Comparison of ENCODE assay signal across 8 cellular contexts in genomic region chr20:31573555-31574295, GRCh38. TPM values are rescaled to one million over a fixed set of nuclear protein-coding genes. Genes with fewer than 3 reads are reported as not detected.
A peak's percentile ranks its signal among the peaks of the same experiment; 100 is the strongest.
DNase-seq lines count a peak whose midpoint lies in the region; ATAC-seq, FAIRE-seq and TF ChIP-seq lines count a peak whose summit lies in the region.

No MANE protein-coding gene starts in this region.

- peak overlapping the region; percentile 87 for H3K4me2 ChIP-seq in OCI-LY3 (ENCODE audit: low read length)
- H3K4me2 ChIP-seq in H1 (ENCODE audit: insufficient read depth in 1 of 2, low read depth in 2 of 2, low read length in 2 of 2): peak overlapping the region; percentile 40 to 95

- H3K9me3 ChIP-seq in OCI-LY3 (ENCODE audit: insufficient read depth, low read length) (no peaks in the 10 kb centered on the region), H1 (ENCODE audit: insufficient read depth in 2 of 2, low read depth in 1 of 2, low read length in 1 of 2) (no peaks in the 10 kb centered on the region), ovary (no peaks in the 10 kb centered on the region)

- H3K9ac ChIP-seq in OCI-LY3 (ENCODE audit: low read length) (peak overlapping the region; percentile 84), H1 (replicated peaks in 1 of 4; ENCODE audit: extremely low read depth in 1 of 4, low read depth in 3 of 4, low read length in 3 of 4) (peak overlapping the region in 3 of 4 experiments; percentile 20 to 42 (median 38); a peak in 5 of 7 replicates)

- peak overlapping the region; percentile 37 for H4K5ac ChIP-seq in H1 (ENCODE audit: insufficient read length, low read depth, low read length)

- no peak for TF ChIP-seq RAD21 in H1 (IDR thresholded peaks at IDR 0.05 in 1 of 2, conservative IDR thresholded peaks at IDR 0.05 in 1 of 2; ENCODE audit: low read depth in 2 of 2, low read length in 2 of 2)

- peaks cover 9% of the 10 kb centered on the region for H3K36me3 ChIP-seq in OCI-LY3 (replicated peaks; ENCODE audit: low read depth, low read length)
- H3K36me3 ChIP-seq in H1 (ENCODE audit: control insufficient read depth in 2 of 4, insufficient read depth in 4 of 4, low read length in 3 of 4): peaks cover 0 to 7% (median 3%) of the 10 kb centered on the region in 4 experiments; a peak in 4 of 8 replicates
- H3K36me3 ChIP-seq in ovary: no peaks in the 10 kb centered on the region

- peak overlapping the region; percentile 90 for H3K18ac ChIP-seq in H1 (ENCODE audit: extremely low read depth, low read length)

- peak overlapping the region; percentile 54 for H4K91ac ChIP-seq in H1 (replicated peaks; ENCODE audit: insufficient read length, low read length)

- peak overlapping the region; percentile 75 for H3K56ac ChIP-seq in H1 (replicated peaks; ENCODE audit: insufficient read length, low read depth, low read length)

- no peak overlapping the region for H3K14ac ChIP-seq in H1 (ENCODE audit: insufficient read length)

- peak overlapping the region; percentile 72 for H2BK20ac ChIP-seq in H1 (ENCODE audit: low read length)

- H2BK120ac ChIP-seq in H1 (replicated peaks; ENCODE audit: low read depth, low read length): peak overlapping the region; percentile 8

- peak overlapping the region; percentile 80 for H2AFZ ChIP-seq in OCI-LY3 (ENCODE audit: low read depth, low read length)
- H2AFZ ChIP-seq in H1 (ENCODE audit: low read length): no peak overlapping the region

- TF ChIP-seq POLR2A in H1 (IDR thresholded peaks at IDR 0.05; ENCODE audit: control extremely low read depth in 1 of 2, low read depth in 2 of 2, low read length in 2 of 2) (peak in 1 of 2 experiments; percentile 34; a peak in 1 of 3 replicates), ovary (IDR thresholded peaks at IDR 0.05) (no peak)

- peak overlapping the region; percentile 5 for H3K4ac ChIP-seq in H1 (replicated peaks; ENCODE audit: insufficient read length, low read depth, low read length)

- H4K8ac ChIP-seq in H1 (ENCODE audit: extremely low read depth, insufficient read depth, low read length): peak overlapping the region; percentile 42; the same call in 1 of the 2 replicates

- no peaks in the 10 kb centered on the region for H3K79me1 ChIP-seq in H1 (ENCODE audit: low read depth, low read length)

- 75% methylated on average over 19 of the region's 19 CpGs; no CpG with 5 or more reads in 1 of the 2 experiments for WGBS in H1 (ENCODE audit: extremely low coverage in 1 of 2, insufficient coverage in 1 of 2, insufficient read length in 1 of 2, insufficient replicate concordance in 2 of 2, low coverage in 1 of 2, low lambda C conversion rate in 2 of 2, missing lambda C conversion rate in 1 of 2), 2 experiments
- 23 to 36% (median 29%) methylated on average over 19 of the region's 19 CpGs for WGBS in ovary, 3 donors

- H3K23ac ChIP-seq in H1 (ENCODE audit: insufficient read length): no peak overlapping the region

- H3K4me3 ChIP-seq in OCI-LY3 (ENCODE audit: low read length) (peak overlapping the region; percentile 77), H1 (ENCODE audit: extremely low read depth in 1 of 4, insufficient read depth in 2 of 4, low read depth in 3 of 4, low read length in 4 of 4) (peak overlapping the region; percentile 4 to 54 (median 45); a peak in 6 of 8 replicates), ovary (peak overlapping the region; percentile 48)

- TF ChIP-seq CTCF in OCI-LY3 (IDR thresholded peaks at IDR 0.05; ENCODE audit: low read depth, low read length) (no peak), H1 (IDR thresholded peaks at IDR 0.05; ENCODE audit: control extremely low read depth in 1 of 3, insufficient read depth in 1 of 3, low read depth in 1 of 3, low read length in 3 of 3) (no peak), ovary (IDR thresholded peaks at IDR 0.05) (no peak)

- peaks cover 3% of the 10 kb centered on the region; the same call in 1 of the 2 replicates for H3K23me2 ChIP-seq in H1 (ENCODE audit: low read depth, low read length)

- H2BK5ac ChIP-seq in H1 (ENCODE audit: low read depth, low read length): peak overlapping the region; percentile 66

- no peak for FAIRE-seq in H1 (lab: Jason Lieb, UNC)
- no peak for FAIRE-seq in GM19239 (lab: Jason Lieb, UNC)

- POLR2A ChIA-PET in H1 (lab: Charles Lee; ENCODE audit: partially characterized antibody): interaction anchor here (0.8 to 24.3 kb wide), 14 partner anchors 9 to 242 kb away, joined by 3 to 1033 read pairs (median 4); partner anchors contain the start of genes BCL2L1 and ID1

- CTCF ChIA-PET in H1 (lab: Charles Lee; ENCODE audit: partially characterized antibody): interaction anchor here (1.3 to 30.5 kb wide), 8 partner anchors 9 to 87 kb away, joined by 3 to 1559 read pairs (median 6); partner anchors contain the start of gene ID1

- no peak for TF ChIP-seq EP300 in H1 (IDR thresholded peaks at IDR 0.05; ENCODE audit: borderline replicate concordance in 1 of 2, low read depth in 2 of 2, low read length in 2 of 2)
- no peak for TF ChIP-seq EP300 in ovary (IDR thresholded peaks at IDR 0.05)

- peak overlapping the region; percentile 99 for H2BK12ac ChIP-seq in H1 (ENCODE audit: low read depth, low read length)

- intact Hi-C loops in ovary (cut with DNase I): loop anchor here in 2 of 4 donors (2.0 to 5.0 kb wide), 2 partner anchors 31 to 34 kb away; partner anchors contain the start of gene ID1 (in 2 of the 2)

- no peak for DNase-seq in H1 (ENCODE audit: low read depth in 1 of 2, low spot score in 2 of 2)
- DNase-seq in ovary: peak in 1 of 5 donors; percentile 45
- DNase-seq in UCSD-AML1 (lab: John Stamatoyannopoulos, UW; ENCODE audit: unreplicated experiment): no peak
- DNase-seq in NCI-H1930 (lab: John Stamatoyannopoulos, UW): no peak
- DNase-seq in GM19239 (ENCODE audit: insufficient read length, low spot score): no peak

- peak overlapping the region; percentile 79; the same call in 1 of the 2 replicates for H2AK5ac ChIP-seq in H1 (ENCODE audit: low read depth, low read length)

- H3K4me1 ChIP-seq in OCI-LY3 (ENCODE audit: low read length): peaks cover 24% of the 10 kb centered on the region
- peaks cover 12 to 33% (median 24%) of the 10 kb centered on the region in 4 experiments for H3K4me1 ChIP-seq in H1 (replicated peaks in 1 of 4; ENCODE audit: control insufficient read depth in 3 of 4, insufficient read depth in 4 of 4, low read length in 3 of 4)
- peaks cover 3% of the 10 kb centered on the region for H3K4me1 ChIP-seq in ovary (ENCODE audit: insufficient read depth)

- peak overlapping the region; percentile 30 for H3K27ac ChIP-seq in OCI-LY3 (ENCODE audit: low read length)
- no peak overlapping the region for H3K27ac ChIP-seq in H1 (ENCODE audit: low read depth, low read length)
- H3K27ac ChIP-seq in ovary: peak overlapping the region; percentile 84 to 94

- ATAC-seq in GM18498 (IDR thresholded peaks at IDR 0.05; ENCODE audit: unreplicated experiment) (peak; percentile 17), HG02885 (IDR thresholded peaks at IDR 0.05; ENCODE audit: poor library complexity, unreplicated experiment) (peak; percentile 10)

- H3K27me3 ChIP-seq in OCI-LY3 (ENCODE audit: low read depth, low read length) (no peaks in the 10 kb centered on the region), H1 (replicated peaks in 1 of 4; ENCODE audit: control insufficient read depth in 3 of 4, extremely low read depth in 1 of 4, insufficient read depth in 3 of 4, low read length in 3 of 4) (no peaks in the 10 kb centered on the region), ovary (no peaks in the 10 kb centered on the region)

- H3K79me2 ChIP-seq in OCI-LY3 (ENCODE audit: low read length) (no peaks in the 10 kb centered on the region), H1 (ENCODE audit: control insufficient read depth in 1 of 2, insufficient read depth in 2 of 2, low read length in 2 of 2) (0 out of 4 replicates have a peak, but pooled peaks cover 0 to 3% of the 10 kb centered on the region in 2 experiments)

- H4K20me1 ChIP-seq in OCI-LY3 (ENCODE audit: insufficient read depth, low read length) (no peaks in the 10 kb centered on the region), H1 (replicated peaks in 1 of 2; ENCODE audit: control insufficient read depth in 1 of 2, insufficient read depth in 2 of 2, low read length in 2 of 2) (no peaks in the 10 kb centered on the region)

- H2BK15ac ChIP-seq in H1 (ENCODE audit: low read length): peak overlapping the region; percentile 97; the same call in 1 of the 2 replicates

TF ChIP-seq in H1, 55 proteins besides CTCF, POLR2A, EP300 and RAD21:
- no peak for TF ChIP-seq HDAC6 (IDR thresholded peaks at IDR 0.05; ENCODE audit: low read depth, low read length)
- TF ChIP-seq EZH2 (IDR thresholded peaks at IDR 0.05; ENCODE audit: low read depth, low read length, severe bottlenecking): no peak
- no peak for TF ChIP-seq KDM5A (IDR thresholded peaks at IDR 0.05; ENCODE audit: low read length)
- no peak for TF ChIP-seq SUZ12 (IDR thresholded peaks at IDR 0.05; ENCODE audit: low read length)
- TF ChIP-seq JUN (IDR thresholded peaks at IDR 0.05; ENCODE audit: low read depth, low read length): no peak
- TF ChIP-seq BACH1 (IDR thresholded peaks at IDR 0.05; ENCODE audit: low read length): no peak
- no peak for TF ChIP-seq PHF8 (conservative IDR thresholded peaks at IDR 0.05; ENCODE audit: low read depth, low read length)
- TF ChIP-seq TEAD4 (IDR thresholded peaks at IDR 0.05; ENCODE audit: low read depth, low read length): no peak

RNA-seq across cellular contexts. Expression of gene ID1, which starts 31.4 kb away (rescaled TPM):
- total RNA-seq in H1 (2021; fragmentation: NEBNext Ultra II Directional; extraction: Animal tissue kit (Norgen Biotek cat#: 25700)): 120 and 131 TPM in 2 replicates
- polyA plus RNA-seq in H1 (2011; rRNA removed) (357 and 566 TPM in 2 replicates), ovary (10 to 100 TPM; 26.0 to 86.9 TPM)
- 348 TPM for polyA plus RNA-seq in H1 (2011; cell fraction: cytosol; rRNA removed)
- polyA plus RNA-seq in H1 (2011; cell fraction: nucleus; rRNA removed): 267 TPM
- polyA plus RNA-seq in H1 (2012, experiment 1 of 2): 86.5 to 154 TPM (median 117 TPM) in 4 replicates
- polyA plus RNA-seq in H1 (2012, experiment 2 of 2): 207 TPM
- 89.8 TPM for polyA plus RNA-seq in H1 (2013, experiment 1 of 2)
- 87.6 TPM for polyA plus RNA-seq in H1 (2013, experiment 2 of 2)
- polyA minus RNA-seq in H1 (2011; rRNA and poly(A)+ RNA removed): 27.5 and 45.7 TPM in 2 replicates
- polyA minus RNA-seq in H1 (2011; cell fraction: cytosol; rRNA and poly(A)+ RNA removed): 181 TPM
- 200 TPM for polyA minus RNA-seq in H1 (2011; cell fraction: nucleus; rRNA and poly(A)+ RNA removed)
- total RNA-seq in ovary: 100 to 1,000 TPM in 3 of 7 donors, 10 to 100 TPM in 4; 42.6 to 353 (median 64.2) TPM

RNA-seq across cellular contexts. Expression of gene HM13, which starts 59.5 kb away (rescaled TPM):
- 118 TPM in 2 replicates for total RNA-seq in H1 (2021; fragmentation: NEBNext Ultra II Directional; extraction: Animal tissue kit (Norgen Biotek cat#: 25700))
- polyA plus RNA-seq in H1 (2011; rRNA removed): 183 and 189 TPM in 2 replicates
- 125 TPM for polyA plus RNA-seq in H1 (2011; cell fraction: cytosol; rRNA removed)
- 156 TPM for polyA plus RNA-seq in H1 (2011; cell fraction: nucleus; rRNA removed)
- polyA plus RNA-seq in H1 (2012, experiment 1 of 2): 139 to 179 TPM (median 167 TPM) in 4 replicates
- polyA plus RNA-seq in H1 (2012, experiment 2 of 2): 235 TPM
- polyA plus RNA-seq in H1 (2013, experiment 1 of 2): 174 TPM
- polyA plus RNA-seq in H1 (2013, experiment 2 of 2): 181 TPM
- 182 and 185 TPM in 2 replicates for polyA minus RNA-seq in H1 (2011; rRNA and poly(A)+ RNA removed)
- 109 TPM for polyA minus RNA-seq in H1 (2011; cell fraction: cytosol; rRNA and poly(A)+ RNA removed)
- polyA minus RNA-seq in H1 (2011; cell fraction: nucleus; rRNA and poly(A)+ RNA removed): 159 TPM
- total RNA-seq in ovary: 100 to 1,000 TPM in 3 of 7 donors, 10 to 100 TPM in 4; 30.2 to 158 (median 97.3) TPM
- 100 to 1,000 TPM in 1 of 2 donors, 10 to 100 TPM in 1; 72.6 to 129 TPM for polyA plus RNA-seq in ovary
